Comparison of ENCODE assay signal across 1 cellular context in genomic region chr14:22598099-22598895, GRCh38.
TF ChIP-seq lines count a peak whose summit lies in the region.

ABHD4 (plus strand) TSS chr14:22598300; CDS start chr14:22598307, 7 bp downstream.

TF ChIP-seq in IMR-90, 13 proteins besides CTCF, POLR2A, EP300 and RAD21 (continued from another document):
- TF ChIP-seq MXI1 (IDR thresholded peaks at IDR 0.05; ENCODE audit: borderline replicate concordance, low read depth, low read length) (no peak; the same call in 1 of the 2 replicates), USF2 (IDR thresholded peaks at IDR 0.05; ENCODE audit: low read depth, low read length) (peak; percentile 85), RFX5 (IDR thresholded peaks at IDR 0.05; ENCODE audit: low read depth, low read length) (no peak)
